In the genomic region with DNA sequence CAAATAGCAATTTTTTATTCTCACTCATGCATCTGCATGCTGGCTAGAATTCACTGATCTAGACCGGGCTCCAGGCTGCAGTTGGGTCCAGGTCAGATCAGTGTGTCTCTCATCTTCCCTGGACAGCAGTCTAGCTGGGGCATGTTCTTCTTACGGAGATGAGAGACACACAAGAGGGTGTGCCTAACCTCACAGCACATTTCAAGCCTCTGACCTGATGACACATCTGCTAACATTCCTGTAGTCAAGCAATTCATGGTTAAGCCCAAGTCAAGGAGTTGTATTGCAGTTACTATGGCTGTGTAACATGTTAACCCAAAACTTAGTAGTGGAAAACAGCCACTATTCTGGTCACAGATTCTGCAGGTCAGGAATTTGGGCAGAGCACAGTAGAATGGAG, we compare ENCODE assay signal across 25 cellular contexts.
"Had no signal": no experiment of that assay in that cellular context is flagged by ENCODE, and none has a peak within 500 bp of the region (broad histone marks: within the 10 kb centered on the region; RNA-seq: fewer than 3 reads in every experiment).

No MANE protein-coding gene starts in this region.

- H3K4me3 ChIP-seq: adrenal gland, ascending aorta, body of pancreas, cardiac muscle cell, SK-N-MC had no signal

- H3K9me3 ChIP-seq: adrenal gland, ascending aorta, body of pancreas had no signal

- H3K36me3 ChIP-seq: adrenal gland, ascending aorta, cardiac muscle cell had no signal

- H3K36me3 Mint-ChIP-seq: activated naive CD8-positive, alpha-beta T cell treated with anti-CD3 and anti-CD28 coated beads, Interleukin-2, amount 10 ng/mL, durations not matched to agents 7 days and 5 days; T-cell had no signal

- DNase-seq: activated CD4-positive, alpha-beta memory T cell treated with anti-CD3 and anti-CD28 coated beads, Interleukin-2, amount 10 ng/mL, durations not matched to agents 7 days and 5 days; activated CD4-positive, alpha-beta T cell treated with anti-CD3 and anti-CD28 coated beads, Interleukin-2, amount 10 ng/mL, durations not matched to agents 7 days and 5 days; activated CD4-positive, CD25-positive, alpha-beta regulatory T cell; activated CD8-positive, alpha-beta memory T cell treated with anti-CD3 and anti-CD28 coated beads, Interleukin-2, amount 50 U/mL, for 4 hours; activated naive CD4-positive, alpha-beta T cell treated with anti-CD3 and anti-CD28 coated beads, Interleukin-2, amount 50 U/mL, for 16 hours; activated naive CD8-positive, alpha-beta T cell treated with anti-CD3 and anti-CD28 coated beads, Interleukin-2, amount 10 ng/mL, durations not matched to agents 7 days and 5 days; activated T-cell treated with anti-CD3 and anti-CD28 coated beads, Interleukin-2, amount 50 U/mL, for 72 hours; body of pancreas; Karpas-422; NCI-H146; NCI-H1930; NCI-H2171 treated with DMSO at 0.1 percent for 48 hours; NCI-H345; NCI-H510A; NCI-H526 treated with DMSO at 0.1 percent for 48 hours; NCI-H82; T-cell; T-helper 2 cell; T1000 had no signal

- H3K27me3 ChIP-seq: adrenal gland, ascending aorta, body of pancreas, cardiac muscle cell had no signal

- H3K4me1 Mint-ChIP-seq: activated CD4-positive, alpha-beta memory T cell treated with anti-CD3 and anti-CD28 coated beads, Interleukin-2, amount 10 ng/mL, durations not matched to agents 7 days and 5 days; activated CD4-positive, alpha-beta T cell treated with anti-CD3 and anti-CD28 coated beads, Interleukin-2, amount 10 ng/mL, durations not matched to agents 7 days and 5 days; activated naive CD8-positive, alpha-beta T cell treated with anti-CD3 and anti-CD28 coated beads, Interleukin-2, amount 10 ng/mL, durations not matched to agents 7 days and 5 days; T-cell had no signal

- H3K9me3 Mint-ChIP-seq: activated CD4-positive, alpha-beta memory T cell treated with anti-CD3 and anti-CD28 coated beads, Interleukin-2, amount 10 ng/mL, durations not matched to agents 7 days and 5 days; activated CD4-positive, alpha-beta T cell treated with anti-CD3 and anti-CD28 coated beads, Interleukin-2, amount 10 ng/mL, durations not matched to agents 7 days and 5 days; activated naive CD8-positive, alpha-beta T cell treated with anti-CD3 and anti-CD28 coated beads, Interleukin-2, amount 10 ng/mL, durations not matched to agents 7 days and 5 days; activated T-cell treated with anti-CD3 and anti-CD28 coated beads, Interleukin-2, amount 50 U/mL, for 72 hours; T-cell had no signal

- H3K27ac Mint-ChIP-seq: activated CD4-positive, alpha-beta memory T cell treated with anti-CD3 and anti-CD28 coated beads, Interleukin-2, amount 10 ng/mL, durations not matched to agents 7 days and 5 days; activated CD4-positive, alpha-beta T cell treated with anti-CD3 and anti-CD28 coated beads, Interleukin-2, amount 10 ng/mL, durations not matched to agents 7 days and 5 days; activated naive CD8-positive, alpha-beta T cell treated with anti-CD3 and anti-CD28 coated beads, Interleukin-2, amount 10 ng/mL, durations not matched to agents 7 days and 5 days; activated T-cell treated with anti-CD3 and anti-CD28 coated beads, Interleukin-2, amount 50 U/mL, for 72 hours; T-cell had no signal

- H3K27ac ChIP-seq: adrenal gland, ascending aorta, body of pancreas, cardiac muscle cell, SK-N-MC had no signal

- H3K4me3 Mint-ChIP-seq: activated CD4-positive, alpha-beta memory T cell treated with anti-CD3 and anti-CD28 coated beads, Interleukin-2, amount 10 ng/mL, durations not matched to agents 7 days and 5 days; activated CD4-positive, alpha-beta T cell treated with anti-CD3 and anti-CD28 coated beads, Interleukin-2, amount 10 ng/mL, durations not matched to agents 7 days and 5 days; activated naive CD8-positive, alpha-beta T cell treated with anti-CD3 and anti-CD28 coated beads, Interleukin-2, amount 10 ng/mL, durations not matched to agents 7 days and 5 days; activated T-cell treated with anti-CD3 and anti-CD28 coated beads, Interleukin-2, amount 50 U/mL, for 72 hours; T-cell had no signal

- ATAC-seq: activated T-cell treated with anti-CD3 and anti-CD28 coated beads, Interleukin-2, amount 50 U/mL, for 72 hours; body of pancreas; Right ventricle myocardium inferior; T-cell had no signal

- H3K4me1 ChIP-seq: adrenal gland, ascending aorta, body of pancreas had no signal

- FAIRE-seq: TTC549 had no signal
